Comparison of ENCODE assay signal across 10 cellular contexts in genomic region chr19:12778905-12779161, GRCh38. TPM values are rescaled to one million over a fixed set of nuclear protein-coding genes. Genes with fewer than 3 reads are reported as not detected.
A peak's percentile ranks its signal among the peaks of the same experiment; 100 is the strongest.
DNase-seq lines count a peak whose midpoint lies in the region; ATAC-seq, FAIRE-seq and TF ChIP-seq lines count a peak whose summit lies in the region.
"Had no signal": no experiment of that assay in that cellular context is flagged by ENCODE, and none has a peak within 500 bp of the region (broad histone marks: within the 10 kb centered on the region; RNA-seq: fewer than 3 reads in every experiment).

No MANE protein-coding gene starts in this region.

- peaks cover 37% of the 10 kb centered on the region for H3K4me1 Mint-ChIP-seq in activated CD4-positive, alpha-beta memory T cell treated with anti-CD3 and anti-CD28 coated beads for 36 hours (ENCODE audit: low read depth)

- H3K27me3 ChIP-seq in HAP-1 (ENCODE audit: low read depth) (no peaks in the 10 kb centered on the region), gastroesophageal sphincter (no peaks in the 10 kb centered on the region), small intestine (ENCODE audit: control insufficient read depth in 2 of 2, insufficient read depth in 2 of 2, low read length in 2 of 2) (no peaks in the 10 kb centered on the region)

- peak overlapping the region; percentile 76 for H3K4me3 Mint-ChIP-seq in activated CD4-positive, alpha-beta memory T cell treated with anti-CD3 and anti-CD28 coated beads for 36 hours

- H3K4me3 ChIP-seq in HAP-1, result peak overlapping the region; percentile 39; the same call in 1 of the 2 replicates
- H3K4me3 ChIP-seq in gastroesophageal sphincter, result peak overlapping the region in 1 of 2 donors; percentile 73
- H3K4me3 ChIP-seq in small intestine (ENCODE audit: low read depth in 1 of 2, low read length in 2 of 2), result no peak overlapping the region

- no peak for TF ChIP-seq EP300 in gastroesophageal sphincter (IDR thresholded peaks at IDR 0.05)

- TF ChIP-seq CTCF in gastroesophageal sphincter (IDR thresholded peaks at IDR 0.05), result no peak

- H3K9me3 ChIP-seq in HAP-1 (no peaks in the 10 kb centered on the region), gastroesophageal sphincter (no peaks in the 10 kb centered on the region), small intestine (ENCODE audit: control insufficient read depth, low read depth) (no peaks in the 10 kb centered on the region)

- in situ Hi-C loops in HAP-1 (cut with MboI; ENCODE audit: low sequenced_read_pairs), result no loop called here

- intact Hi-C loops in activated CD4-positive, alpha-beta memory T cell treated with anti-CD3 and anti-CD28 coated beads for 36 hours (cut with micrococcal nuclease), result loop anchor here (1.0 to 5.0 kb wide), 3 partner anchors 12 to 447 kb away; partner anchors contain the start of genes JUNB, MAST1 and ZNF563

- CTCF ChIA-PET in activated CD4-positive, alpha-beta memory T cell treated with anti-CD3 and anti-CD28 coated beads for 36 hours (lab: Charles Lee), result interaction anchor here (0.6 to 7.8 kb wide), 10 partner anchors 9 to 187 kb away, joined by 3 to 372 read pairs (median 10); partner anchors contain the start of genes JUNB, PRDX2 and THSD8

- TF ChIP-seq POLR2A in gastroesophageal sphincter (IDR thresholded peaks at IDR 0.05), result no peak

- WGBS in gastroesophageal sphincter (ENCODE audit: low coverage in 1 of 2), 2 donors, result 0 to 41% methylated on average over 1 to 4 of the region's 6 CpGs
- WGBS in small intestine, 3 donors, result 38 to 59% (median 51%) methylated on average over 6 of the region's 6 CpGs

- H3K27ac ChIP-seq in gastroesophageal sphincter (peak overlapping the region; percentile 72 to 99 (median 98)), small intestine (ENCODE audit: low read depth in 1 of 2, low read length in 1 of 2) (peak overlapping the region; percentile 61 to 89)

- no peak for FAIRE-seq in small intestine (lab: Jason Lieb, UNC)
- FAIRE-seq: TTC549 had no signal

- 0 out of 2 replicates have a peak, but pooled peaks cover 3% of the 10 kb centered on the region for H3K36me3 ChIP-seq in HAP-1 (replicated peaks)
- no peaks in the 10 kb centered on the region for H3K36me3 ChIP-seq in gastroesophageal sphincter
- no peaks in the 10 kb centered on the region for H3K36me3 ChIP-seq in small intestine (ENCODE audit: control insufficient read depth in 2 of 2, insufficient read depth in 2 of 2, low read length in 2 of 2)

- no peaks in the 10 kb centered on the region for H3K9me3 Mint-ChIP-seq in activated CD4-positive, alpha-beta memory T cell treated with anti-CD3 and anti-CD28 coated beads for 36 hours

- H3K36me3 Mint-ChIP-seq in activated CD4-positive, alpha-beta memory T cell treated with anti-CD3 and anti-CD28 coated beads for 36 hours, result no peaks in the 10 kb centered on the region

- POLR2A ChIA-PET in activated CD4-positive, alpha-beta memory T cell treated with anti-CD3 and anti-CD28 coated beads for 36 hours (lab: Charles Lee), result interaction anchor here (1.1 to 4.0 kb wide), 6 partner anchors 9 to 56 kb away, joined by 3 to 89 read pairs (median 14); partner anchors contain the start of gene JUNB

- H3K4me1 ChIP-seq in HAP-1 (peaks cover 21% of the 10 kb centered on the region), gastroesophageal sphincter (peaks cover 0 to 62% (median 27%) of the 10 kb centered on the region in 3 donors), small intestine (ENCODE audit: control insufficient read depth in 2 of 2, insufficient read depth in 1 of 2, low read depth in 1 of 2, low read length in 1 of 2) (peaks cover 9 to 10% of the 10 kb centered on the region in 2 donors)

- peak overlapping the region; percentile 87 for H3K27ac Mint-ChIP-seq in activated CD4-positive, alpha-beta memory T cell treated with anti-CD3 and anti-CD28 coated beads for 36 hours

- no peaks in the 10 kb centered on the region for H3K27me3 Mint-ChIP-seq in activated CD4-positive, alpha-beta memory T cell treated with anti-CD3 and anti-CD28 coated beads for 36 hours

- ATAC-seq in gastroesophageal sphincter (no peak), HG02973 (IDR thresholded peaks at IDR 0.05; ENCODE audit: unreplicated experiment) (no peak), GM19467 (IDR thresholded peaks at IDR 0.05; ENCODE audit: unreplicated experiment) (no peak)

- DNase-seq in HAP-1 (ENCODE audit: low spot score in 2 of 2) (no peak), small intestine (no peak), NCI-H82 treated with DMSO at 0.1 percent for 48 hours (lab: John Stamatoyannopoulos, UW; ENCODE audit: unreplicated experiment) (no peak), NK-92 (lab: John Stamatoyannopoulos, UW; ENCODE audit: unreplicated experiment) (no peak)
- DNase-seq in activated CD4-positive, alpha-beta memory T cell treated with anti-CD3 and anti-CD28 coated beads for 36 hours, result no peak

RNA-seq across cellular contexts. Expression of gene HOOK2, which starts 3.5 kb away (rescaled TPM):
- 10 to 100 TPM; 20.2 to 22.2 TPM for total RNA-seq in activated CD4-positive, alpha-beta memory T cell treated with anti-CD3 and anti-CD28 coated beads for 36 hours
- 10 to 100 TPM; 13.5 to 24.1 (median 14.6) TPM for total RNA-seq in gastroesophageal sphincter
- 100 to 1,000 TPM in 2 of 3 donors, 10 to 100 TPM in 1; 61.8 to 206 (median 134) TPM for polyA plus RNA-seq in small intestine

RNA-seq across cellular contexts. Expression of gene JUNB, which starts 12.5 kb away (rescaled TPM):
- 100 to 1,000 TPM; 409 to 411 TPM for total RNA-seq in activated CD4-positive, alpha-beta memory T cell treated with anti-CD3 and anti-CD28 coated beads for 36 hours
- total RNA-seq in gastroesophageal sphincter, result 100 to 1,000 TPM in 3 of 4 donors, 10 to 100 TPM in 1; 99.3 to 614 (median 168) TPM
- polyA plus RNA-seq in small intestine, result 100 to 1,000 TPM in 1 of 3 donors, 10 to 100 TPM in 2; 44.7 to 214 (median 54.6) TPM

RNA-seq across cellular contexts. Expression of gene PRDX2, which starts 22.8 kb away (rescaled TPM):
- total RNA-seq in activated CD4-positive, alpha-beta memory T cell treated with anti-CD3 and anti-CD28 coated beads for 36 hours, result 100 to 1,000 TPM; 253 to 258 TPM
- total RNA-seq in gastroesophageal sphincter, result 100 to 1,000 TPM; 178 to 303 (median 227) TPM
- polyA plus RNA-seq in small intestine, result 100 to 1,000 TPM; 390 to 523 (median 442) TPM

RNA-seq across cellular contexts. Expression of gene THSD8, which starts 23.0 kb away (rescaled TPM):
- 10 to 100 TPM; 42.4 to 44.6 TPM for total RNA-seq in activated CD4-positive, alpha-beta memory T cell treated with anti-CD3 and anti-CD28 coated beads for 36 hours
- total RNA-seq in gastroesophageal sphincter, result not detected
- 1 to 10 TPM in 2 of 3 donors, not detected in 1; 3.1 to 4.0 TPM for polyA plus RNA-seq in small intestine
- total RNA-seq: renal cortical epithelial cell had no signal

RNA-seq across cellular contexts. Expression of gene BEST2, which starts 27.2 kb away (rescaled TPM):
- total RNA-seq in activated CD4-positive, alpha-beta memory T cell treated with anti-CD3 and anti-CD28 coated beads for 36 hours, result not detected
- total RNA-seq in gastroesophageal sphincter, result not detected
- 1 to 10 TPM in 1 of 3 donors, under 1 TPM in 1, not detected in 1; 0.10 to 3.4 TPM for polyA plus RNA-seq in small intestine
- total RNA-seq: renal cortical epithelial cell had no signal
